32 cellular contexts compared by ENCODE assay signal in the genomic region with DNA sequence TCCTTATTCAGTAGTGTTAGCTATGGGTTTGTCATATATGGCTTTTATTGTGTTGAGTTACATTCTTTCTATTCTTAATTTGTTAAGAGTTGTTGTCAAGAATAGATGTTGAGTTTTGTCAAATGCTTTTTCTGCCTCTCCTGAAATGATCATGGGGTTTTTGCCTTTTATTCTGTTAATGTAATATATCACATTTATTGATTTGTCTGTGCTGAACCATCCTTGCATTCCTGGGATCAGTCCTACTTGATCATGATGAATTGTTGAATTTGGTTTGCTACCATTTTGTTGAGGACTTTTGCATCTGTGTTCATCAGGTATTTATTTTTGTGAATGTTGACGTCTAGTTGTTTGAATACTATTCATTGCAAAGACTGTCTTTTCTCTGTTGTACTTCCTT.
"Had no signal": no experiment of that assay in that cellular context is flagged by ENCODE, and none has a peak within 500 bp of the region (broad histone marks: within the 10 kb centered on the region; RNA-seq: fewer than 3 reads in every experiment).

No MANE protein-coding gene starts in this region.

- ATAC-seq: activated CD8-positive, alpha-beta memory T cell treated with anti-CD3 and anti-CD28 coated beads, Interleukin-2, amount 10 ng/mL, durations not matched to agents 7 days and 5 days; activated CD8-positive, alpha-beta T cell treated with anti-CD3 and anti-CD28 coated beads, Interleukin-2, amount 10 ng/mL, durations not matched to agents 7 days and 5 days; body of pancreas; foreskin keratinocyte; heart left ventricle; naive thymus-derived CD4-positive, alpha-beta T cell; stimulated activated memory B cell treated with anti-CD40 and anti-IgM and Interleukin-4, amounts not matched to agents 10 μg/mL and 1 μg/mL and 100 μg/mL, for 72 hours; stimulated activated naive CD8-positive, alpha-beta T cell treated with anti-CD3 and anti-CD28 coated beads, Interleukin-15, amount 100 ng/mL, for 72 hours had no signal

- DNase-seq: activated B cell treated with CpG ODN at 0.5 μM for 24 hours; activated CD4-positive, alpha-beta T cell treated with anti-CD3 and anti-CD28 coated beads, Interleukin-2, amount 50 U/mL, for 1 hour; activated CD8-positive, alpha-beta memory T cell treated with anti-CD3 and anti-CD28 coated beads, Interleukin-2, amount 10 ng/mL, durations not matched to agents 7 days and 5 days; activated CD8-positive, alpha-beta T cell treated with anti-CD3 and anti-CD28 coated beads, Interleukin-2, amount 10 ng/mL, durations not matched to agents 7 days and 5 days; activated effector memory CD4-positive, alpha-beta T cell treated with anti-CD3 and anti-CD28 coated beads, Interleukin-2, amount 50 U/mL, for 16 hours; activated naive CD4-positive, alpha-beta T cell treated with anti-CD3 and anti-CD28 coated beads for 36 hours; activated naive CD8-positive, alpha-beta T cell treated with anti-CD3 and anti-CD28 coated beads for 36 hours; adrenal gland; aorta; body of pancreas; dermis blood vessel endothelial cell; effector CD4-positive, alpha-beta T cell; foreskin keratinocyte; heart left ventricle; hypothalamus; immature natural killer cell; kidney; naive thymus-derived CD4-positive, alpha-beta T cell; ovary; sigmoid colon; small intestine; stimulated activated CD4-positive, alpha-beta T cell treated with anti-CD3 and anti-CD28 coated beads, Interleukin-4, amount 100 ng/mL, for 24 hours; stimulated activated naive CD8-positive, alpha-beta T cell treated with anti-CD3 and anti-CD28 coated beads, Interleukin-15, amount 100 ng/mL, for 72 hours; substantia nigra; upper lobe of left lung had no signal

- H3K4me3 ChIP-seq: adrenal gland, body of pancreas, heart left ventricle, ovary, sigmoid colon, upper lobe of left lung, vagina had no signal

- H3K4me1 ChIP-seq: adrenal gland, heart left ventricle, sigmoid colon, upper lobe of left lung, vagina had no signal

- H3K27ac ChIP-seq: adrenal gland, body of pancreas, epithelial cell of prostate, foreskin keratinocyte, heart left ventricle, ovary, sigmoid colon, upper lobe of left lung, vagina had no signal

- H3K36me3 ChIP-seq: ovary, sigmoid colon, vagina had no signal

- FAIRE-seq: colon, endometrium, kidney, small intestine had no signal

- H3K4me3 Mint-ChIP-seq: activated B cell treated with CpG ODN at 0.5 μM for 24 hours; activated CD8-positive, alpha-beta memory T cell treated with anti-CD3 and anti-CD28 coated beads, Interleukin-2, amount 10 ng/mL, durations not matched to agents 7 days and 5 days; activated CD8-positive, alpha-beta T cell treated with anti-CD3 and anti-CD28 coated beads, Interleukin-2, amount 10 ng/mL, durations not matched to agents 7 days and 5 days; activated naive CD4-positive, alpha-beta T cell treated with anti-CD3 and anti-CD28 coated beads for 36 hours; activated naive CD8-positive, alpha-beta T cell treated with anti-CD3 and anti-CD28 coated beads for 36 hours; immature natural killer cell; mesothelial cell of epicardium; naive thymus-derived CD4-positive, alpha-beta T cell; stimulated activated memory B cell treated with anti-CD40 and anti-IgM and Interleukin-4, amounts not matched to agents 10 μg/mL and 1 μg/mL and 100 μg/mL, for 72 hours; stimulated activated naive CD8-positive, alpha-beta T cell treated with anti-CD3 and anti-CD28 coated beads, Interleukin-15, amount 100 ng/mL, for 72 hours had no signal

- H3K27ac Mint-ChIP-seq: activated B cell treated with CpG ODN at 0.5 μM for 24 hours; activated CD8-positive, alpha-beta memory T cell treated with anti-CD3 and anti-CD28 coated beads, Interleukin-2, amount 10 ng/mL, durations not matched to agents 7 days and 5 days; activated CD8-positive, alpha-beta T cell treated with anti-CD3 and anti-CD28 coated beads, Interleukin-2, amount 10 ng/mL, durations not matched to agents 7 days and 5 days; activated naive CD4-positive, alpha-beta T cell treated with anti-CD3 and anti-CD28 coated beads for 36 hours; activated naive CD8-positive, alpha-beta T cell treated with anti-CD3 and anti-CD28 coated beads for 36 hours; immature natural killer cell; mesothelial cell of epicardium; naive thymus-derived CD4-positive, alpha-beta T cell; progenitor cell of endocrine pancreas; stimulated activated memory B cell treated with anti-CD40 and anti-IgM and Interleukin-4, amounts not matched to agents 10 μg/mL and 1 μg/mL and 100 μg/mL, for 72 hours; stimulated activated naive CD8-positive, alpha-beta T cell treated with anti-CD3 and anti-CD28 coated beads, Interleukin-15, amount 100 ng/mL, for 72 hours had no signal

- H3K27me3 Mint-ChIP-seq: activated B cell treated with CpG ODN at 0.5 μM for 24 hours; activated CD8-positive, alpha-beta memory T cell treated with anti-CD3 and anti-CD28 coated beads, Interleukin-2, amount 10 ng/mL, durations not matched to agents 7 days and 5 days; activated naive CD8-positive, alpha-beta T cell treated with anti-CD3 and anti-CD28 coated beads for 36 hours; naive thymus-derived CD4-positive, alpha-beta T cell; progenitor cell of endocrine pancreas; stimulated activated memory B cell treated with anti-CD40 and anti-IgM and Interleukin-4, amounts not matched to agents 10 μg/mL and 1 μg/mL and 100 μg/mL, for 72 hours; stimulated activated naive CD8-positive, alpha-beta T cell treated with anti-CD3 and anti-CD28 coated beads, Interleukin-15, amount 100 ng/mL, for 72 hours had no signal

- H3K4me1 Mint-ChIP-seq: mesothelial cell of epicardium had no signal

- H3K27me3 ChIP-seq: adrenal gland, body of pancreas, foreskin keratinocyte, heart left ventricle, ovary, sigmoid colon, upper lobe of left lung, vagina had no signal

- H3K9me3 ChIP-seq: body of pancreas, ovary had no signal
